7 cellular contexts compared by ENCODE assay signal in the genomic region with DNA sequence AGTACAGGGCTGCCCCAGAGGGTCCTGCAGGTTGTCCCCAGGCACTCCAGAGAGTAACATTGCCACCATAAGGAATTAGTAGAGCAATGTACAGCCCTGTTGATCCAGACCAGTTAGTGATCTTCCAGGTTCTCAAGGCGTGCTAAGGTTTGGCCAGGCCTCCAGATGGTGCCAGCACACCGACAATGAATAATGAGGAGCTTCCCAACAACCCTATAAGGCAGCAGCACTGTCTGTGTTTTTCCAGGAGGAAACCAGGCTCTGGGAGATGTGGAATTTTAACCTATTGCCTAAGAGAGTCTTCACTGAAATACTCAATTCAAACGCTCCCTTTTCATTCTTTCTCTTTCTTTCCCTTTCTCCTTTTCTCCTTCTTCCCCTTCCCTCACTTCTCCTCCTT.
DNase-seq lines count a peak whose midpoint lies in the region; ATAC-seq, FAIRE-seq and TF ChIP-seq lines count a peak whose summit lies in the region.

No MANE protein-coding gene starts in this region.

- H3K4me1 Mint-ChIP-seq in naive thymus-derived CD8-positive, alpha-beta T cell: no peaks in the 10 kb centered on the region

- no peaks in the 10 kb centered on the region for H3K27me3 Mint-ChIP-seq in naive thymus-derived CD8-positive, alpha-beta T cell

- no peak for ATAC-seq in GM18870 (IDR thresholded peaks at IDR 0.05; ENCODE audit: unreplicated experiment)
- no peak for ATAC-seq in naive thymus-derived CD8-positive, alpha-beta T cell

- peak overlapping the region in 3 of 10 donors; percentile 23 to 46 (median 29) for H3K27ac Mint-ChIP-seq in naive thymus-derived CD8-positive, alpha-beta T cell

- H3K36me3 Mint-ChIP-seq in naive thymus-derived CD8-positive, alpha-beta T cell: peaks cover 0 to 31% (median 20%) of the 10 kb centered on the region in 3 donors

- TF ChIP-seq EP300 in transverse colon (IDR thresholded peaks at IDR 0.05; ENCODE audit: low read depth): no peak

- intact Hi-C loops in transverse colon (cut with DNase I; ENCODE audit: low total_unique reads): no loop called here

- no peaks in the 10 kb centered on the region for H3K9me3 Mint-ChIP-seq in naive thymus-derived CD8-positive, alpha-beta T cell

- TF ChIP-seq POLR2A in transverse colon (IDR thresholded peaks at IDR 0.05): no peak
- TF ChIP-seq POLR2A in H54 (IDR thresholded peaks at IDR 0.05; ENCODE audit: low read depth, low read length): no peak

- no peak for FAIRE-seq in H54 (lab: Jason Lieb, UNC)

- DNase-seq in NCI-H146 treated with DMSO at 0.1 percent for 48 hours (lab: John Stamatoyannopoulos, UW; ENCODE audit: unreplicated experiment): peak; percentile 5
- DNase-seq in cardiac fibroblast (ENCODE audit: low read depth in 2 of 2): peak; percentile 65 to 69
- peak; percentile 67 for DNase-seq in left kidney (ENCODE audit: low read depth, low spot score)
- peak; percentile 59 for DNase-seq in transverse colon
- DNase-seq in naive thymus-derived CD8-positive, alpha-beta T cell: no peak
- DNase-seq in H54 (ENCODE audit: insufficient read length, low spot score): no peak

- H3K36me3 ChIP-seq in transverse colon: no peaks in the 10 kb centered on the region

- no peaks in the 10 kb centered on the region for H3K9me3 ChIP-seq in transverse colon

- H3K27me3 ChIP-seq in transverse colon: no peaks in the 10 kb centered on the region

- H3K27ac ChIP-seq in transverse colon: peak overlapping the region in 3 of 4 donors; percentile 46 to 64 (median 55)

- in situ Hi-C loops in transverse colon (cut with MboI; ENCODE audit: low pct_ligation_motif_present in 1 of 4, low pct_unique_long_range_greater_than_20kb in 1 of 4, low sequenced_read_pairs in 3 of 4): no loop called here

- H3K4me3 ChIP-seq in cardiac fibroblast (replicated peaks in 1 of 2; ENCODE audit: low read depth in 2 of 2, low read length in 2 of 2) (no peak overlapping the region), transverse colon (no peak overlapping the region)

- POLR2A ChIA-PET in naive thymus-derived CD8-positive, alpha-beta T cell (lab: Charles Lee): no interaction called here

- peaks cover 0 to 16% (median 9%) of the 10 kb centered on the region in 4 donors for H3K4me1 ChIP-seq in transverse colon

- peak; percentile 30 for TF ChIP-seq CTCF in cardiac fibroblast (IDR thresholded peaks at IDR 0.05; ENCODE audit: low read depth, low read length)
- peak; percentile 29 to 46 (median 34) for TF ChIP-seq CTCF in transverse colon (IDR thresholded peaks at IDR 0.05)

- WGBS in transverse colon (ENCODE audit: low coverage in 1 of 2), 2 donors: 44 to 54% methylated on average over 3 of the region's 3 CpGs

- H3K4me3 Mint-ChIP-seq in naive thymus-derived CD8-positive, alpha-beta T cell: no peak overlapping the region

Comparison
In these comparisons a context has a peak if more than half of its experiments do, and no peak if none do; other contexts are left out.
1. DNase-seq: peak in NCI-H146 treated with DMSO at 0.1 percent for 48 hours (single experiment), cardiac fibroblast (2 of 2), left kidney (single experiment) and transverse colon (single experiment); none in naive thymus-derived CD8-positive, alpha-beta T cell (0 of 10) and H54 (single experiment).